In the genomic region with DNA sequence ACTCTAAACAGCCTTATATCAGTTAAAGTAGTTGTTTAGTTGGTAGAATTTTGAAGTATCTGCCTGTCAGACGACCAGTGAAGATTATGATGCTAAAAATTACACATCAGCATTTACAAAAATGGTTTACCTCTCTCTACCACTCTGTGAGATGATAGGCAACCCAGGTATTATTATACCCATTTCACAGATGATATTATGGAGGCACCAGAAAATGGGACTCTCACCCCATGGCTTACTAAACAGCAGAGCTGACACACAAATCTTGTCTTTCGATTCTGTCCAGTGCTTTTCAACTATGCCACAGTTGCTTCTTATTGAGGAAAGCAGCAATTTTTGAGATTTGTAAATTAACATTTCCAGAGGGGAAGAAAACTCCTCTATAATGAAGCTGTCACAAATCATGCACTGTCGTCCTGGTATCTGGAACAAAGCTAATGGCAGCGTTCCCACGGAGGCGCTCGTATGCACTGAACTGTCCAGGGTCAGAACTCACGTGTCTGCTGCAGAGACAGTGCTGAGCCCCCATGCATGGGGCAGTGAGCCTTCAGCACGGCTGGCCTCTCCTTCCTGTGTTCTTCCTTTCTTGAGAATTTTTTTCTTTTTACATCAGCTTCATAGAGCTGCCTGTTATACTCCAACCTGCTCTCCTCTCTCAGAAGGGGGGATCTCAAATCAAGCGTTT, we compare ENCODE assay signal across 17 cellular contexts.
DNase-seq lines count a peak whose midpoint lies in the region; ATAC-seq and TF ChIP-seq lines count a peak whose summit lies in the region.
"Had no signal": no experiment of that assay in that cellular context is flagged by ENCODE, and none has a peak within 500 bp of the region (broad histone marks: within the 10 kb centered on the region; RNA-seq: fewer than 3 reads in every experiment).

No MANE protein-coding gene starts in this region.

- intact Hi-C loops in Right ventricle myocardium inferior (cut with DNase I): no loop called here

- ATAC-seq in Right ventricle myocardium inferior: peak; percentile 37
- no peak for ATAC-seq in HG03457 (IDR thresholded peaks at IDR 0.05; ENCODE audit: unreplicated experiment)
- ATAC-seq in HG02885 (IDR thresholded peaks at IDR 0.05; ENCODE audit: poor library complexity, unreplicated experiment): no peak

- no peaks in the 10 kb centered on the region for H3K9me3 ChIP-seq in right atrium auricular region

- no peaks in the 10 kb centered on the region for H3K4me1 ChIP-seq in right atrium auricular region
- H3K4me1 ChIP-seq: BLaER1 treated with 17β-estradiol and CSF1 and Interleukin-3, amounts not matched to agents 10 nM and 100 nM had no signal

- DNase-seq in Right ventricle myocardium inferior (ENCODE audit: missing footprints): no peak
- no peak for DNase-seq in right atrium auricular region (ENCODE audit: low spot score)
- DNase-seq in fibroblast of villous mesenchyme (ENCODE audit: low read depth): peak; percentile 28
- DNase-seq in mucosa of gallbladder (ENCODE audit: low spot score): peak; percentile 38
- DNase-seq in DMS153 (lab: John Stamatoyannopoulos, UW): no peak
- no peak for DNase-seq in NCI-H1105 (lab: John Stamatoyannopoulos, UW)
- DNase-seq: 8988T, HCEC 1CT, KBM-7, NCI-H1048, NCI-H345, NCI-H526 treated with DMSO at 0.1 percent for 48 hours had no signal

- H3K27me3 ChIP-seq in right atrium auricular region: no peaks in the 10 kb centered on the region
- H3K27me3 ChIP-seq: BLaER1 treated with 17β-estradiol and CSF1 and Interleukin-3, amounts not matched to agents 10 nM and 100 nM had no signal

- TF ChIP-seq CTCF in right atrium auricular region (IDR thresholded peaks at IDR 0.05) (no peak), fibroblast of villous mesenchyme (IDR thresholded peaks at IDR 0.05; ENCODE audit: insufficient read depth, low read depth, low read length) (no peak)

- H3K4me3 ChIP-seq in right atrium auricular region (no peak overlapping the region), fibroblast of villous mesenchyme (ENCODE audit: low read depth, low read length) (no peak overlapping the region)
- H3K4me3 ChIP-seq: BLaER1 treated with 17β-estradiol and CSF1 and Interleukin-3, amounts not matched to agents 10 nM and 100 nM had no signal

- H3K27ac ChIP-seq in right atrium auricular region: no peak overlapping the region
- H3K27ac ChIP-seq: BLaER1 treated with 17β-estradiol and CSF1 and Interleukin-3, amounts not matched to agents 10 nM and 100 nM; HL-60; RWPE1 had no signal

- H3K36me3 ChIP-seq in right atrium auricular region: no peaks in the 10 kb centered on the region
- H3K36me3 ChIP-seq: BLaER1 treated with 17β-estradiol and CSF1 and Interleukin-3, amounts not matched to agents 10 nM and 100 nM had no signal

Comparison
In these comparisons a context has a peak if more than half of its experiments do, and no peak if none do; other contexts are left out.
1. DNase-seq: peak in fibroblast of villous mesenchyme (single experiment) and mucosa of gallbladder (single experiment); none in Right ventricle myocardium inferior (single experiment), right atrium auricular region (single experiment), DMS153 (single experiment) and NCI-H1105 (single experiment).